Comparison of ENCODE assay signal across 6 cellular contexts in genomic region chr2:134109246-134109645, GRCh38.
"Had no signal": no experiment of that assay in that cellular context is flagged by ENCODE, and none has a peak within 500 bp of the region (broad histone marks: within the 10 kb centered on the region; RNA-seq: fewer than 3 reads in every experiment).

No MANE protein-coding gene starts in this region.

- H3K4me3 ChIP-seq: K562 had no signal

- H3K27ac ChIP-seq: HL-60 had no signal

- DNase-seq: IMR-90, KBM-7, KG1 had no signal

- ATAC-seq: HepG2, K562 had no signal
